8 cellular contexts compared by ENCODE assay signal in genomic region chr11:66328307-66329144, GRCh38. TPM values are rescaled to one million over a fixed set of nuclear protein-coding genes. Genes with fewer than 3 reads are reported as not detected.
DNase-seq lines count a peak whose midpoint lies in the region; ATAC-seq and TF ChIP-seq lines count a peak whose summit lies in the region.

No MANE protein-coding gene starts in this region.

- H3K36me3 ChIP-seq in gastroesophageal sphincter (peaks cover 0 to 21% of the 10 kb centered on the region in 2 donors), osteoblast (ENCODE audit: insufficient read depth, low read length) (peaks cover 25% of the 10 kb centered on the region), thymus (ENCODE audit: control insufficient read depth, insufficient read depth) (no peaks in the 10 kb centered on the region)

- peak in 3 of 4 experiments; percentile 96 to 98 (median 98) for TF ChIP-seq CTCF in gastroesophageal sphincter (IDR thresholded peaks at IDR 0.05)
- peak; percentile 94 for TF ChIP-seq CTCF in osteoblast (IDR thresholded peaks at IDR 0.05; ENCODE audit: extremely low read depth, low read depth, low read length)

- no peak for TF ChIP-seq POLR2A in gastroesophageal sphincter (IDR thresholded peaks at IDR 0.05)

- peak overlapping the region in 3 of 4 donors; percentile 65 to 84 (median 83) for H3K27ac ChIP-seq in gastroesophageal sphincter
- H3K27ac ChIP-seq in osteoblast (ENCODE audit: low read depth, low read length) = peak overlapping the region; percentile 77
- peak overlapping the region; percentile 38 for H3K27ac ChIP-seq in thymus (ENCODE audit: low read depth)

- no peak overlapping the region for H3K4me3 ChIP-seq in gastroesophageal sphincter
- H3K4me3 ChIP-seq in osteoblast (ENCODE audit: insufficient read depth, low read length) = no peak overlapping the region
- H3K4me3 ChIP-seq in thymus (ENCODE audit: low read length) = no peak overlapping the region

- H3K4me2 ChIP-seq in osteoblast (ENCODE audit: insufficient read depth, low read length) = peak overlapping the region; percentile 62

- no peak for TF ChIP-seq EP300 in gastroesophageal sphincter (IDR thresholded peaks at IDR 0.05)

- peaks cover 0 to 34% (median 30%) of the 10 kb centered on the region in 3 donors for H3K4me1 ChIP-seq in gastroesophageal sphincter
- peaks cover 51% of the 10 kb centered on the region for H3K4me1 ChIP-seq in osteoblast (ENCODE audit: insufficient read depth, low read length)
- peaks cover 38% of the 10 kb centered on the region for H3K4me1 ChIP-seq in thymus (ENCODE audit: control insufficient read depth, insufficient read depth, low read length)

- H3K27me3 ChIP-seq in gastroesophageal sphincter (no peaks in the 10 kb centered on the region), osteoblast (ENCODE audit: insufficient read depth, low read length) (no peaks in the 10 kb centered on the region), thymus (ENCODE audit: control insufficient read depth, insufficient read depth) (no peaks in the 10 kb centered on the region)

- peaks cover 14% of the 10 kb centered on the region for H3K79me2 ChIP-seq in osteoblast (ENCODE audit: insufficient read depth, low read length)

- H3K9me3 ChIP-seq in gastroesophageal sphincter (no peaks in the 10 kb centered on the region), osteoblast (ENCODE audit: low read depth, low read length) (no peaks in the 10 kb centered on the region), thymus (ENCODE audit: control insufficient read depth) (no peaks in the 10 kb centered on the region)

- peak; percentile 75 for ATAC-seq in gastroesophageal sphincter

- peak overlapping the region; percentile 49 for H2AFZ ChIP-seq in osteoblast (ENCODE audit: low read length)

- DNase-seq in SIG-M5 treated with dmso at 0.1 percent for 504 hours (lab: John Stamatoyannopoulos, UW; ENCODE audit: unreplicated experiment) (peak; percentile 72), SIG-M5 (lab: John Stamatoyannopoulos, UW) (no peak), LHCN-M2 (ENCODE audit: low read depth) (peak; percentile 76), SHP77 (lab: John Stamatoyannopoulos, UW) (peak; percentile 84), activated gamma-delta T cell (lab: John Stamatoyannopoulos, UW) (peak; percentile 44), osteoblast (ENCODE audit: insufficient read length, low spot score, missing footprints) (peak; percentile 97)

- peaks cover 15% of the 10 kb centered on the region for H4K20me1 ChIP-seq in osteoblast (ENCODE audit: insufficient read depth, low read length)

- 7 to 11% methylated on average over 10 to 11 of the region's 19 CpGs for WGBS in gastroesophageal sphincter (ENCODE audit: low coverage in 1 of 2), 2 donors
- 17% methylated on average over 19 of the region's 19 CpGs for WGBS in thymus

RNA-seq across cellular contexts. Expression of gene RIN1, which starts 7.7 kb away (rescaled TPM):
- total RNA-seq in LHCN-M2 (2014; rRNA removed) = 82.1 and 97.9 TPM in 2 replicates
- polyA plus RNA-seq in LHCN-M2 (2012) = 15.6 TPM
- total RNA-seq in gastroesophageal sphincter = 1 to 10 TPM; 3.8 to 9.3 (median 4.7) TPM
- total RNA-seq in osteoblast = 27.1 and 31.8 TPM in 2 replicates
- polyA plus RNA-seq in thymus = 5.8 TPM

RNA-seq across cellular contexts. Expression of gene CD248, which starts 11.7 kb away (rescaled TPM):
- total RNA-seq in LHCN-M2 (2014; rRNA removed) (0.06 TPM in 1 of 2 replicates, not detected in the other), gastroesophageal sphincter (10 to 100 TPM; 23.1 to 68.2 (median 27.0) TPM), osteoblast (103 and 107 TPM in 2 replicates)
- 0.02 TPM for polyA plus RNA-seq in LHCN-M2 (2012)
- polyA plus RNA-seq in thymus = 7.7 TPM

RNA-seq across cellular contexts. Expression of gene BRMS1, which starts 16.4 kb away (rescaled TPM):
- total RNA-seq in LHCN-M2 (2014; rRNA removed) (102 and 107 TPM in 2 replicates), gastroesophageal sphincter (10 to 100 TPM; 26.6 to 44.2 (median 35.5) TPM), osteoblast (43.0 and 43.1 TPM in 2 replicates)
- polyA plus RNA-seq in LHCN-M2 (2012) = 60.3 TPM
- 63.0 TPM for polyA plus RNA-seq in thymus

RNA-seq across cellular contexts. Expression of gene B4GAT1, which starts 18.9 kb away (rescaled TPM):
- total RNA-seq in LHCN-M2 (2014; rRNA removed) (50.9 and 51.0 TPM in 2 replicates), gastroesophageal sphincter (10 to 100 TPM; 39.7 to 62.0 (median 47.6) TPM), osteoblast (20.6 and 21.2 TPM in 2 replicates)
- polyA plus RNA-seq in LHCN-M2 (2012) = 22.3 TPM
- 10.3 TPM for polyA plus RNA-seq in thymus

RNA-seq across cellular contexts. Expression of gene TMEM151A, which starts 36.8 kb away (rescaled TPM):
- total RNA-seq in LHCN-M2 (2014; rRNA removed) (0.23 and 0.32 TPM in 2 replicates), gastroesophageal sphincter (under 1 TPM in 1 of 4 donors, not detected in 3; 0.66 TPM), osteoblast (0.29 and 0.36 TPM in 2 replicates)
- 0.17 TPM for polyA plus RNA-seq in LHCN-M2 (2012)
- 0.02 TPM for polyA plus RNA-seq in thymus

Comparison
In these comparisons a context has a peak if more than half of its experiments do, and no peak if none do; other contexts are left out.
1. RNA of gene CD248, which starts 11.7 kb away (total RNA-seq): 103 to 107 TPM in osteoblast and 23.1 to 68.2 TPM in gastroesophageal sphincter; 0.06 TPM in LHCN-M2; every median in the first group is over 10 times any median in the second.
2. Peak in every context shown above with its lines, with median percentiles within 50 percentile points of each other: H3K27ac ChIP-seq.